In the genomic region with DNA sequence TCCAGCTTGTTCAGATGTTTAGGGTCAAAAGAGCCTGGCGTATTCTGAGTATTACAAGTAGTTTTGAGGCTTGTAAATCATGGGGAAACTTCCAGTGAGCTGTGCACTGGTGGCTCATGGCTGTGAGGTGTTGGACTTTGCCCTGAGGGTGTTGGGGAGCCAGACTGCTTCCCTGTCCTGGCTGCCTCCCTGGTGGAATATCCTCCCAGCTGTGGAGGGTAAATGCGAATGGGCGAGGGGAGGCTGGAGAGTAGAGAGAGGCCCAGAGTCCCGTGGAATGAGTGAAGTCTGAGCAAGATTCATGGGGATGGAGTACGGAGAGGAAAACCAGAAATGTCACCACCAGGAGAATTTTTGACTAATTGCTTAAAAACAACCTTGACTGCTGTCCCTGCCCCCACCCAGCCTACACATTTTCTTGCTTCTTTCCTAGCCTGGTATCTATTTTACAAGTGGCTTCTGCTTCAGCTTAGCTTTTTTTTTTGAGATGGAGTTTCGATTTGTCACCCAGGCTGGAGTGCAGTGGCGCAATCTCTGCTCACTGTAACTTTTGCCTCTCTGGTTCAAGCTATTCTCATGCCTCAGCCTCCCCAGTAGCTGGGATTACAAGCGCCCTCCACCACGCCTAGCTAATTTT, we compare ENCODE assay signal across 8 cellular contexts. TPM values are rescaled to one million over a fixed set of nuclear protein-coding genes. Genes with fewer than 3 reads are reported as not detected.
A peak's percentile ranks its signal among the peaks of the same experiment; 100 is the strongest.
DNase-seq lines count a peak whose midpoint lies in the region; ATAC-seq, FAIRE-seq and TF ChIP-seq lines count a peak whose summit lies in the region.

No MANE protein-coding gene starts in this region.

- H3K27ac Mint-ChIP-seq in T-helper 2 cell treated with Interferon-gamma antibody and Interleukin-4, amounts not matched to agents 5 μg/mL and 100 μg/mL, for 36 hours, result peak overlapping the region; percentile 80

- ATAC-seq in GM18909 (IDR thresholded peaks at IDR 0.05; ENCODE audit: poor library complexity, unreplicated experiment), result no peak

- H3K4me1 Mint-ChIP-seq in T-helper 2 cell treated with Interferon-gamma antibody and Interleukin-4, amounts not matched to agents 5 μg/mL and 100 μg/mL, for 36 hours (ENCODE audit: low read depth), result peaks cover 38% of the 10 kb centered on the region

- no peak for DNase-seq in GM18507 (ENCODE audit: extremely low spot score, insufficient read length, low read depth)
- DNase-seq in T-helper 2 cell treated with Interferon-gamma antibody and Interleukin-4, amounts not matched to agents 5 μg/mL and 100 μg/mL, for 36 hours (ENCODE audit: low spot score), result peak; percentile 76
- no peak for DNase-seq in epithelial cell of proximal tubule (ENCODE audit: low read depth)
- peak; percentile 76 to 78 for DNase-seq in stimulated activated CD4-positive, alpha-beta T cell treated with anti-CD3 and anti-CD28 coated beads, Interleukin-2, amount 100 ng/mL, for 24 hours
- no peak for DNase-seq in substantia nigra (lab: John Stamatoyannopoulos, UW)
- DNase-seq in GM10248 (ENCODE audit: extremely low spot score), result no peak
- no peak for DNase-seq in HCEC 1CT

- no peaks in the 10 kb centered on the region for H3K9me3 Mint-ChIP-seq in T-helper 2 cell treated with Interferon-gamma antibody and Interleukin-4, amounts not matched to agents 5 μg/mL and 100 μg/mL, for 36 hours

- POLR2A ChIA-PET in GM10248 (lab: Yijun Ruan, JAX), result interaction anchor here (0.6 to 1.2 kb wide), 5 partner anchors 11 to 1105 kb away, joined by 3 to 9 read pairs (median 4); a partner anchor contains a TSS

- FAIRE-seq in GM18507 (lab: Jason Lieb, UNC), result peak; percentile 75

- H3K27ac ChIP-seq in substantia nigra (ENCODE audit: low read depth, low read length, poor library complexity, severe bottlenecking), result no peak overlapping the region

- H3K4me3 ChIP-seq in epithelial cell of proximal tubule (ENCODE audit: low read depth, low read length), result peak overlapping the region; percentile 31

- no peak for TF ChIP-seq CTCF in epithelial cell of proximal tubule (conservative IDR thresholded peaks at IDR 0.05; ENCODE audit: low read depth, low read length)
- TF ChIP-seq CTCF in GM10248 (IDR thresholded peaks at IDR 0.05; ENCODE audit: control extremely low read depth, extremely low read depth, low read depth, missing control alignments), result no peak

- H3K36me3 Mint-ChIP-seq in T-helper 2 cell treated with Interferon-gamma antibody and Interleukin-4, amounts not matched to agents 5 μg/mL and 100 μg/mL, for 36 hours (ENCODE audit: low read depth), result peaks cover 71% of the 10 kb centered on the region

- H3K4me3 Mint-ChIP-seq in T-helper 2 cell treated with Interferon-gamma antibody and Interleukin-4, amounts not matched to agents 5 μg/mL and 100 μg/mL, for 36 hours, result peak overlapping the region; percentile 88

- CTCF ChIA-PET in GM10248 (lab: Yijun Ruan, JAX), result interaction anchor here (1.0 to 2.0 kb wide), 5 partner anchors 9 to 93 kb away, joined by 3 to 9 read pairs (median 3); no protein-coding TSS in a partner anchor

- no peaks in the 10 kb centered on the region for H3K27me3 Mint-ChIP-seq in T-helper 2 cell treated with Interferon-gamma antibody and Interleukin-4, amounts not matched to agents 5 μg/mL and 100 μg/mL, for 36 hours (ENCODE audit: low read depth)

RNA-seq across cellular contexts. Expression of a gene that starts 3.7 kb away (rescaled TPM):
- total RNA-seq in epithelial cell of proximal tubule, result 169 and 202 TPM in 2 replicates

RNA-seq across cellular contexts. Expression of a gene that starts 4.5 kb away (rescaled TPM):
- 2.2 and 3.3 TPM in 2 replicates for total RNA-seq in epithelial cell of proximal tubule

RNA-seq across cellular contexts. Expression of a gene that starts 20.6 kb away (rescaled TPM):
- total RNA-seq in epithelial cell of proximal tubule, result 0.80 TPM in 1 of 2 replicates, not detected in the other

RNA-seq across cellular contexts. Expression of a gene that starts 23.3 kb away (rescaled TPM):
- total RNA-seq in epithelial cell of proximal tubule, result 20.6 and 23.6 TPM in 2 replicates

RNA-seq across cellular contexts. Expression of a gene that starts 37.8 kb away (rescaled TPM):
- total RNA-seq in epithelial cell of proximal tubule, result 13.7 and 17.6 TPM in 2 replicates

Comparison
In these comparisons a context has a peak if more than half of its experiments do, and no peak if none do; other contexts are left out.
1. DNase-seq: peak in T-helper 2 cell treated with Interferon-gamma antibody and Interleukin-4, amounts not matched to agents 5 μg/mL and 100 μg/mL, for 36 hours (single experiment) and stimulated activated CD4-positive, alpha-beta T cell treated with anti-CD3 and anti-CD28 coated beads, Interleukin-2, amount 100 ng/mL, for 24 hours (2 of 2); none in GM18507 (single experiment), epithelial cell of proximal tubule (single experiment), substantia nigra (0 of 49), GM10248 (single experiment) and HCEC 1CT (single experiment).